In genomic region chr10:97715259-97715874, GRCh38 we compare ENCODE assay signal across 9 cellular contexts. TPM values are rescaled to one million over a fixed set of nuclear protein-coding genes. Genes with fewer than 3 reads are reported as not detected.
A peak's percentile ranks its signal among the peaks of the same experiment; 100 is the strongest.
DNase-seq lines count a peak whose midpoint lies in the region; ATAC-seq and TF ChIP-seq lines count a peak whose summit lies in the region.
"Had no signal": no experiment of that assay in that cellular context is flagged by ENCODE, and none has a peak within 500 bp of the region (broad histone marks: within the 10 kb centered on the region; RNA-seq: fewer than 3 reads in every experiment).

No MANE protein-coding gene starts in this region.

- peaks cover 15% of the 10 kb centered on the region for H3K4me1 Mint-ChIP-seq in CD4-positive, alpha-beta T cell (ENCODE audit: low read depth)

- no peak overlapping the region for H3K4me2 ChIP-seq in parathyroid adenoma (ENCODE audit: low read length)

- TF ChIP-seq CTCF in CD4-positive, alpha-beta T cell (IDR thresholded peaks at IDR 0.05) = no peak
- TF ChIP-seq CTCF in RWPE2 (IDR thresholded peaks at IDR 0.05; ENCODE audit: poor library complexity, severe bottlenecking) (no peak), epithelial cell of proximal tubule (conservative IDR thresholded peaks at IDR 0.05; ENCODE audit: low read depth, low read length) (no peak), parathyroid adenoma (IDR thresholded peaks at IDR 0.05) (no peak), GM13977 (IDR thresholded peaks at IDR 0.05; ENCODE audit: extremely low read depth, insufficient read depth, missing control alignments) (no peak)

- H3K27me3 Mint-ChIP-seq in CD4-positive, alpha-beta T cell = peaks cover 18% of the 10 kb centered on the region

- H3K9me3 Mint-ChIP-seq in CD4-positive, alpha-beta T cell = no peaks in the 10 kb centered on the region

- H3K36me3 ChIP-seq in RWPE2 (ENCODE audit: low read depth) (peaks cover 31% of the 10 kb centered on the region), parathyroid adenoma (ENCODE audit: control insufficient read depth, insufficient read depth, low read length) (no peaks in the 10 kb centered on the region)

- H3K9ac ChIP-seq in parathyroid adenoma = no peak overlapping the region

- POLR2A ChIA-PET in CD4-positive, alpha-beta T cell (lab: Charles Lee) = interaction anchor here (2.4 to 2.6 kb wide), 2 partner anchors 21 to 29 kb away, joined by 13 to 14 read pairs; partner anchors contain the start of genes AVPI1 and ZFYVE27

- CTCF ChIA-PET in CD4-positive, alpha-beta T cell (lab: Charles Lee) = interaction anchor here (0.6 kb wide), 1 partner anchor 135 kb away, joined by 3 read pairs; no protein-coding TSS in a partner anchor

- intact Hi-C loops in CD4-positive, alpha-beta T cell (cut with DNase I, micrococcal nuclease) = no loop called here

- peak overlapping the region; percentile 56 for H3K4me3 ChIP-seq in RWPE2 (ENCODE audit: severe bottlenecking)
- peak overlapping the region; percentile 68 for H3K4me3 ChIP-seq in epithelial cell of proximal tubule (ENCODE audit: low read depth, low read length)
- H3K4me3 ChIP-seq in parathyroid adenoma (ENCODE audit: low read depth, low read length) = no peak overlapping the region

- H3K79me2 ChIP-seq in parathyroid adenoma = no peaks in the 10 kb centered on the region

- H3K27ac Mint-ChIP-seq in CD4-positive, alpha-beta T cell = no peak overlapping the region

- no peaks in the 10 kb centered on the region for H3K9me3 ChIP-seq in CD4-positive, alpha-beta T cell (ENCODE audit: control insufficient read depth, low read length)
- H3K9me3 ChIP-seq in RWPE2 (ENCODE audit: severe bottlenecking) (no peaks in the 10 kb centered on the region), parathyroid adenoma (ENCODE audit: control insufficient read depth, low read length) (no peaks in the 10 kb centered on the region)

- in situ Hi-C loops in GM13977 (cut with MboI; ENCODE audit: low pct_unique_long_range_greater_than_20kb, low sequenced_read_pairs, unreplicated experiment) = no loop called here

- H3K27me3 ChIP-seq in CD4-positive, alpha-beta T cell (ENCODE audit: control insufficient read depth, insufficient read depth, low read length) = no peaks in the 10 kb centered on the region
- H3K27me3 ChIP-seq in RWPE2 (ENCODE audit: insufficient read depth, poor library complexity, severe bottlenecking) (no peaks in the 10 kb centered on the region), parathyroid adenoma (ENCODE audit: control insufficient read depth, insufficient read depth, low read length) (no peaks in the 10 kb centered on the region)

- H3K4me3 Mint-ChIP-seq in CD4-positive, alpha-beta T cell = peak overlapping the region; percentile 100

- H3K4me1 ChIP-seq in RWPE2 (ENCODE audit: insufficient read depth, poor library complexity, severe bottlenecking) (peaks cover 48% of the 10 kb centered on the region), parathyroid adenoma (peaks cover 5% of the 10 kb centered on the region)

- ATAC-seq in CD4-positive, alpha-beta T cell (ENCODE audit: poor library complexity) = no peak
- no peak for ATAC-seq in RWPE2 (ENCODE audit: low read depth)
- no peak for ATAC-seq in HG03025 (IDR thresholded peaks at IDR 0.05; ENCODE audit: low FRiP score, unreplicated experiment)

- no peak overlapping the region for H3K27ac ChIP-seq in CD4-positive, alpha-beta T cell (ENCODE audit: low read depth, low read length)
- H3K27ac ChIP-seq in RWPE2 (ENCODE audit: poor library complexity, severe bottlenecking) (peak overlapping the region; percentile 94), parathyroid adenoma (no peak overlapping the region)

- peak overlapping the region; percentile 93 for H2AFZ ChIP-seq in parathyroid adenoma

- DNase-seq in CD4-positive, alpha-beta T cell = no peak
- DNase-seq in RWPE2 (ENCODE audit: low spot score) = no peak
- DNase-seq in epithelial cell of proximal tubule (ENCODE audit: low read depth) = no peak
- DNase-seq in cerebellar nuclear complex (lab: John Stamatoyannopoulos, UW) = no peak
- no peak for DNase-seq in GM13977 (ENCODE audit: low spot score)
- no peak for DNase-seq in NCI-H345 (lab: John Stamatoyannopoulos, UW)
- DNase-seq: SHP77 treated with DMSO at 0.1 percent for 48 hours had no signal

- no peaks in the 10 kb centered on the region for H3K36me3 Mint-ChIP-seq in CD4-positive, alpha-beta T cell (ENCODE audit: low read depth)

RNA-seq across cellular contexts. Expression of gene MARVELD1, which starts 1.8 kb away (rescaled TPM):
- under 1 TPM; 0.52 to 0.89 TPM for total RNA-seq in CD4-positive, alpha-beta T cell
- total RNA-seq in epithelial cell of proximal tubule = 21.2 and 30.5 TPM in 2 replicates

RNA-seq across cellular contexts. Expression of gene ZFYVE27, which starts 21.6 kb away (rescaled TPM):
- 10 to 100 TPM; 58.4 to 60.6 TPM for total RNA-seq in CD4-positive, alpha-beta T cell
- total RNA-seq in epithelial cell of proximal tubule = 13.5 and 23.6 TPM in 2 replicates

RNA-seq across cellular contexts. Expression of gene AVPI1, which starts 28.3 kb away (rescaled TPM):
- 10 to 100 TPM; 10.7 to 11.6 TPM for total RNA-seq in CD4-positive, alpha-beta T cell
- total RNA-seq in epithelial cell of proximal tubule = 6.5 and 12.0 TPM in 2 replicates

RNA-seq across cellular contexts. Expression of gene SFRP5, which starts 56.4 kb away (rescaled TPM):
- total RNA-seq in CD4-positive, alpha-beta T cell = not detected
- not detected in 2 replicates for total RNA-seq in epithelial cell of proximal tubule

Comparison
In these comparisons a context has a peak if more than half of its experiments do, and no peak if none do; other contexts are left out.
1. RNA of gene MARVELD1, which starts 1.8 kb away (total RNA-seq): 21.2 to 30.5 TPM in epithelial cell of proximal tubule; 0.52 to 0.89 TPM in CD4-positive, alpha-beta T cell; every median in the first group is over 10 times any median in the second.